ENCODE assay signal across 8 cellular contexts in genomic region chrX:11757397-11757728, GRCh38. TPM values are rescaled to one million over a fixed set of nuclear protein-coding genes. Genes with fewer than 3 reads are reported as not detected.
DNase-seq lines count a peak whose midpoint lies in the region; ATAC-seq and TF ChIP-seq lines count a peak whose summit lies in the region.

No MANE protein-coding gene starts in this region.

- H3K27ac ChIP-seq in mucosa of rectum (ENCODE audit: low read depth in 2 of 2, low read length in 2 of 2), result peak overlapping the region; percentile 59 to 67

- H3K9me3 Mint-ChIP-seq in MCF 10A (ENCODE audit: unreplicated experiment), result no peaks in the 10 kb centered on the region

- CTCF ChIA-PET in MCF 10A (lab: Yijun Ruan, JAX), result interaction anchor here (0.6 to 1.5 kb wide), 9 partner anchors 12 to 376 kb away, joined by 3 to 4 read pairs (median 3); no protein-coding TSS in a partner anchor

- H3K4me1 Mint-ChIP-seq in MCF 10A (ENCODE audit: insufficient read depth, unreplicated experiment), result peaks cover 5% of the 10 kb centered on the region

- no peak overlapping the region for H3K27ac Mint-ChIP-seq in MCF 10A (ENCODE audit: low read depth, unreplicated experiment)

- TF ChIP-seq CTCF in AG09309 (IDR thresholded peaks at IDR 0.05; ENCODE audit: control insufficient read depth, insufficient read depth, low read depth, low read length, missing control alignments), result no peak
- no peak for TF ChIP-seq CTCF in MCF 10A (IDR thresholded peaks at IDR 0.05; ENCODE audit: unreplicated experiment)

- ATAC-seq in HG03025 (IDR thresholded peaks at IDR 0.05; ENCODE audit: low FRiP score, unreplicated experiment), result peak; percentile 0

- no peaks in the 10 kb centered on the region for H3K4me1 ChIP-seq in mucosa of rectum (ENCODE audit: control insufficient read depth in 2 of 2, insufficient read depth in 2 of 2, low read length in 2 of 2)

- peak overlapping the region; percentile 3 to 64 for H3K9ac ChIP-seq in mucosa of rectum (ENCODE audit: low read depth in 1 of 2, low read length in 2 of 2)

- no TSS peak for BruUV-seq in MCF 10A (replicated peaks; lab: Mats Ljungman, UMichigan)

- H3K4me3 Mint-ChIP-seq in MCF 10A (ENCODE audit: unreplicated experiment), result peak overlapping the region; percentile 82

- H3K4me3 ChIP-seq in AG09309 (ENCODE audit: control insufficient read depth, low read depth, low read length) (peak overlapping the region; percentile 36), mucosa of rectum (ENCODE audit: low read length in 2 of 2) (peak overlapping the region; percentile 41 to 63)

- DNase-seq in AG09309 (ENCODE audit: low read depth) (no peak), MCF 10A (ENCODE audit: unreplicated experiment) (no peak), ecto neural progenitor cell (ENCODE audit: low spot score) (no peak), NCI-H226 (no peak), HuH-7 (ENCODE audit: low spot score) (no peak)
- DNase-seq in activated CD8-positive, alpha-beta memory T cell treated with anti-CD3 and anti-CD28 coated beads, Interleukin-2, amount 50 U/mL, for 4 hours, result no peak

- intact Hi-C loops in MCF 10A (cut with micrococcal nuclease), result no loop called here

- H3K36me3 ChIP-seq in mucosa of rectum (ENCODE audit: control insufficient read depth in 2 of 2, insufficient read depth in 2 of 2, low read length in 2 of 2), result peaks cover 0 to 4% of the 10 kb centered on the region in 2 donors

- POLR2A ChIA-PET in MCF 10A (lab: Yijun Ruan, JAX), result interaction anchor here (1.2 kb wide), 1 partner anchor 200 kb away, joined by 4 read pairs; no protein-coding TSS in a partner anchor

- H3K9me3 ChIP-seq in mucosa of rectum (ENCODE audit: control insufficient read depth in 2 of 2, low read length in 2 of 2), result no peaks in the 10 kb centered on the region

- H3K27me3 ChIP-seq in mucosa of rectum (ENCODE audit: control insufficient read depth in 2 of 2, insufficient read depth in 2 of 2, low read length in 2 of 2), result no peaks in the 10 kb centered on the region

- H3K36me3 Mint-ChIP-seq in MCF 10A (ENCODE audit: insufficient read depth, unreplicated experiment), result peaks cover 7% of the 10 kb centered on the region

- peaks cover 34% of the 10 kb centered on the region for H3K27me3 Mint-ChIP-seq in MCF 10A (ENCODE audit: insufficient read depth, unreplicated experiment)

RNA-seq across cellular contexts. Expression of gene MSL3, which starts 0.7 kb away (rescaled TPM):
- total RNA-seq in MCF 10A (2022), result 27.1 and 27.6 TPM in 2 replicates
